25 cellular contexts compared by ENCODE assay signal in genomic region chr3:45562027-45562426, GRCh38. TPM values are rescaled to one million over a fixed set of nuclear protein-coding genes. Genes with fewer than 3 reads are reported as not detected.
DNase-seq lines count a peak whose midpoint lies in the region; ATAC-seq and TF ChIP-seq lines count a peak whose summit lies in the region.
"Had no signal": no experiment of that assay in that cellular context is flagged by ENCODE, and none has a peak within 500 bp of the region (broad histone marks: within the 10 kb centered on the region; RNA-seq: fewer than 3 reads in every experiment).

No MANE protein-coding gene starts in this region.

- no peaks in the 10 kb centered on the region for H3K27me3 ChIP-seq in left ventricle myocardium inferior (ENCODE audit: low read depth)
- no peaks in the 10 kb centered on the region for H3K27me3 ChIP-seq in OCI-LY3 (ENCODE audit: low read depth, low read length)
- no peaks in the 10 kb centered on the region for H3K27me3 ChIP-seq in gastrocnemius medialis
- H3K27me3 ChIP-seq: BLaER1 treated with 17β-estradiol and CSF1 and Interleukin-3, amounts not matched to agents 10 nM and 100 nM had no signal

- TF ChIP-seq CTCF in left ventricle myocardium inferior (IDR thresholded peaks at IDR 0.05; ENCODE audit: borderline replicate concordance) (no peak), OCI-LY3 (IDR thresholded peaks at IDR 0.05; ENCODE audit: low read depth, low read length) (no peak), glutamatergic neuron (IDR thresholded peaks at IDR 0.05; ENCODE audit: partially characterized antibody, unreplicated experiment) (no peak), gastrocnemius medialis (IDR thresholded peaks at IDR 0.05 in 4 of 5, conservative IDR thresholded peaks at IDR 0.05 in 1 of 5) (no peak)

- H3K4me3 ChIP-seq in left ventricle myocardium inferior (no peak overlapping the region), OCI-LY3 (ENCODE audit: low read length) (no peak overlapping the region), gastrocnemius medialis (no peak overlapping the region)
- H3K4me3 ChIP-seq: A549; BLaER1 treated with 17β-estradiol and CSF1 and Interleukin-3, amounts not matched to agents 10 nM and 100 nM; GM12878 had no signal

- DNase-seq in left ventricle myocardium inferior: no peak
- no peak for DNase-seq in left cardiac atrium
- DNase-seq in glutamatergic neuron: no peak
- DNase-seq in gastrocnemius medialis: no peak
- no peak for DNase-seq in T-helper 17 cell
- DNase-seq in NK-92 (lab: John Stamatoyannopoulos, UW; ENCODE audit: unreplicated experiment): no peak
- no peak for DNase-seq in activated CD4-positive, alpha-beta memory T cell treated with anti-CD3 and anti-CD28 coated beads for 36 hours
- DNase-seq: AML-193; CD4-positive, alpha-beta T cell; CD8-positive, alpha-beta T cell; COR-L47; DMS 273 treated with DMSO at 0.1 percent for 48 hours; DMS153; DMS53; DMS79; DND-41; EL; GDM1 had no signal

- peaks cover 5% of the 10 kb centered on the region for H3K9me3 ChIP-seq in left ventricle myocardium inferior (replicated peaks)
- no peaks in the 10 kb centered on the region for H3K9me3 ChIP-seq in OCI-LY3 (ENCODE audit: insufficient read depth, low read length)
- H3K9me3 ChIP-seq in gastrocnemius medialis: no peaks in the 10 kb centered on the region
- no peaks in the 10 kb centered on the region for H3K9me3 ChIP-seq in T-helper 17 cell (ENCODE audit: control insufficient read depth, low read length, poor library complexity, severe bottlenecking)
- H3K9me3 ChIP-seq: A549 had no signal

- no peak overlapping the region for H2AFZ ChIP-seq in OCI-LY3 (ENCODE audit: low read depth, low read length)

- ATAC-seq in left cardiac atrium: no peak
- ATAC-seq in gastrocnemius medialis: no peak
- no peak for ATAC-seq in T-helper 17 cell
- ATAC-seq: A549; CD8-positive, alpha-beta T cell; GM12878 had no signal

- H3K4me3 Mint-ChIP-seq in glutamatergic neuron (ENCODE audit: unreplicated experiment) (peak overlapping the region; percentile 18), T-helper 17 cell (no peak overlapping the region)
- no peak overlapping the region for H3K4me3 Mint-ChIP-seq in activated CD4-positive, alpha-beta memory T cell treated with anti-CD3 and anti-CD28 coated beads for 36 hours
- H3K4me3 Mint-ChIP-seq: B cell; CD4-positive, alpha-beta T cell; CD8-positive, alpha-beta T cell had no signal

- H3K36me3 Mint-ChIP-seq in glutamatergic neuron (ENCODE audit: unreplicated experiment) (peaks cover 11% of the 10 kb centered on the region), T-helper 17 cell (ENCODE audit: low read depth) (no peaks in the 10 kb centered on the region)
- no peaks in the 10 kb centered on the region for H3K36me3 Mint-ChIP-seq in activated CD4-positive, alpha-beta memory T cell treated with anti-CD3 and anti-CD28 coated beads for 36 hours
- H3K36me3 Mint-ChIP-seq: CD8-positive, alpha-beta T cell had no signal

- H3K27ac Mint-ChIP-seq in glutamatergic neuron (ENCODE audit: unreplicated experiment): no peak overlapping the region
- H3K27ac Mint-ChIP-seq in T-helper 17 cell: no peak overlapping the region
- H3K27ac Mint-ChIP-seq in activated CD4-positive, alpha-beta memory T cell treated with anti-CD3 and anti-CD28 coated beads for 36 hours: no peak overlapping the region
- H3K27ac Mint-ChIP-seq: B cell; CD4-positive, alpha-beta T cell; CD8-positive, alpha-beta T cell had no signal

- peaks cover 52% of the 10 kb centered on the region for H3K4me1 ChIP-seq in left ventricle myocardium inferior
- peaks cover 66% of the 10 kb centered on the region for H3K4me1 ChIP-seq in OCI-LY3 (ENCODE audit: low read length)
- peaks cover 40 to 42% of the 10 kb centered on the region in 2 donors for H3K4me1 ChIP-seq in gastrocnemius medialis
- H3K4me1 ChIP-seq: A549 had no signal

- H3K36me3 ChIP-seq in left ventricle myocardium inferior (no peaks in the 10 kb centered on the region), OCI-LY3 (replicated peaks; ENCODE audit: low read depth, low read length) (no peaks in the 10 kb centered on the region), gastrocnemius medialis (no peaks in the 10 kb centered on the region)
- H3K36me3 ChIP-seq: BLaER1 treated with 17β-estradiol and CSF1 and Interleukin-3, amounts not matched to agents 10 nM and 100 nM had no signal

- H3K27me3 Mint-ChIP-seq in glutamatergic neuron (ENCODE audit: unreplicated experiment) (peaks cover 7% of the 10 kb centered on the region), T-helper 17 cell (no peaks in the 10 kb centered on the region)
- no peaks in the 10 kb centered on the region for H3K27me3 Mint-ChIP-seq in activated CD4-positive, alpha-beta memory T cell treated with anti-CD3 and anti-CD28 coated beads for 36 hours
- H3K27me3 Mint-ChIP-seq: B cell; CD4-positive, alpha-beta T cell had no signal

- H3K79me2 ChIP-seq in OCI-LY3 (ENCODE audit: low read length): no peaks in the 10 kb centered on the region

- peak overlapping the region; percentile 94 for H3K27ac ChIP-seq in left ventricle myocardium inferior (replicated peaks)
- H3K27ac ChIP-seq in OCI-LY3 (ENCODE audit: low read length): no peak overlapping the region
- peak overlapping the region; percentile 93 to 98 (median 94) for H3K27ac ChIP-seq in gastrocnemius medialis
- H3K27ac ChIP-seq: 22Rv1; A549; BLaER1 treated with 17β-estradiol and CSF1 and Interleukin-3, amounts not matched to agents 10 nM and 100 nM; C4-2B had no signal

- TF ChIP-seq POLR2A in gastrocnemius medialis (IDR thresholded peaks at IDR 0.05): no peak

- no peaks in the 10 kb centered on the region for H4K20me1 ChIP-seq in OCI-LY3 (ENCODE audit: insufficient read depth, low read length)

- intact Hi-C loops in left ventricle myocardium inferior (cut with micrococcal nuclease): no loop called here
- intact Hi-C loops in left cardiac atrium (cut with DNase I): no loop called here
- intact Hi-C loops in gastrocnemius medialis (cut with DNase I; ENCODE audit: low total_unique reads): no loop called here
- intact Hi-C loops in activated CD4-positive, alpha-beta memory T cell treated with anti-CD3 and anti-CD28 coated beads for 36 hours (cut with micrococcal nuclease): no loop called here

- CTCF ChIA-PET in activated CD4-positive, alpha-beta memory T cell treated with anti-CD3 and anti-CD28 coated beads for 36 hours (lab: Charles Lee): no interaction called here

- no peaks in the 10 kb centered on the region for H3K9me3 Mint-ChIP-seq in glutamatergic neuron (ENCODE audit: unreplicated experiment)
- H3K9me3 Mint-ChIP-seq in activated CD4-positive, alpha-beta memory T cell treated with anti-CD3 and anti-CD28 coated beads for 36 hours: peaks cover 6% of the 10 kb centered on the region
- H3K9me3 Mint-ChIP-seq: CD4-positive, alpha-beta T cell; CD8-positive, alpha-beta T cell had no signal

- POLR2A ChIA-PET in activated CD4-positive, alpha-beta memory T cell treated with anti-CD3 and anti-CD28 coated beads for 36 hours (lab: Charles Lee): no interaction called here

- H3K4me1 Mint-ChIP-seq in glutamatergic neuron (ENCODE audit: low read depth, unreplicated experiment) (peaks cover 4% of the 10 kb centered on the region), T-helper 17 cell (peaks cover 6% of the 10 kb centered on the region)
- peaks cover 3% of the 10 kb centered on the region for H3K4me1 Mint-ChIP-seq in activated CD4-positive, alpha-beta memory T cell treated with anti-CD3 and anti-CD28 coated beads for 36 hours (ENCODE audit: low read depth)

- in situ Hi-C loops in gastrocnemius medialis (cut with MboI; ENCODE audit: low sequenced_read_pairs in 4 of 4): no loop called here

- H3K4me2 ChIP-seq in OCI-LY3 (ENCODE audit: low read length): peak overlapping the region; percentile 6
- H3K4me2 ChIP-seq: A549 had no signal

- no peak overlapping the region for H3K9ac ChIP-seq in OCI-LY3 (ENCODE audit: low read length)
- H3K9ac ChIP-seq: BLaER1 treated with 17β-estradiol and CSF1 and Interleukin-3, amounts not matched to agents 10 nM and 100 nM had no signal

RNA-seq across cellular contexts. Expression of gene LIMD1, which starts 32.5 kb away (rescaled TPM):
- total RNA-seq in left ventricle myocardium inferior (27.8 TPM), left cardiac atrium (10 to 100 TPM; 20.5 to 22.8 TPM), glutamatergic neuron (ENCODE audit: unreplicated experiment) (5.2 TPM), gastrocnemius medialis (10 to 100 TPM; 19.3 to 56.6 (median 27.1) TPM), T-helper 17 cell (10 to 100 TPM; 17.2 to 34.1 TPM)
- total RNA-seq in activated CD4-positive, alpha-beta memory T cell treated with anti-CD3 and anti-CD28 coated beads for 36 hours: 10 to 100 TPM; 20.4 to 20.7 TPM
